7 cellular contexts compared by ENCODE assay signal in genomic region chr13:97116754-97117153, GRCh38.
DNase-seq lines count a peak whose midpoint lies in the region; ATAC-seq and TF ChIP-seq lines count a peak whose summit lies in the region.

No MANE protein-coding gene starts in this region.

- H3K9me3 ChIP-seq in smooth muscle cell (replicated peaks; ENCODE audit: low read depth) = no peaks in the 10 kb centered on the region

- ATAC-seq in GM21360 (IDR thresholded peaks at IDR 0.05; ENCODE audit: unreplicated experiment) = peak; percentile 94
- ATAC-seq in HG03469 (IDR thresholded peaks at IDR 0.05; ENCODE audit: unreplicated experiment) = peak; percentile 88
- ATAC-seq in left lobe of liver = no peak

- no peak overlapping the region for H3K4me2 ChIP-seq in smooth muscle cell

- H3K9ac ChIP-seq in smooth muscle cell (ENCODE audit: low read depth) = no peak overlapping the region

- no peaks in the 10 kb centered on the region for H3K27me3 ChIP-seq in smooth muscle cell (ENCODE audit: low read depth)

- no peaks in the 10 kb centered on the region for H3K36me3 ChIP-seq in smooth muscle cell (ENCODE audit: low read depth)

- 76% methylated on average over 1 of the region's 1 CpG for WGBS in smooth muscle cell (ENCODE audit: low lambda C conversion rate)

- H4K20me1 ChIP-seq in smooth muscle cell (ENCODE audit: low read depth) = no peaks in the 10 kb centered on the region

- peaks cover 16% of the 10 kb centered on the region for H3F3A ChIP-seq in smooth muscle cell (ENCODE audit: low read depth)

- intact Hi-C loops in posterior cingulate gyrus (cut with DNase I) = loop anchor here (1.0 kb wide), 1 partner anchor 96 kb away; no protein-coding TSS in a partner anchor

- TF ChIP-seq CTCF in epithelial cell of esophagus (IDR thresholded peaks at IDR 0.05; ENCODE audit: insufficient read depth, low read depth, low read length, missing control alignments) = no peak
- TF ChIP-seq CTCF in smooth muscle cell (IDR thresholded peaks at IDR 0.05; ENCODE audit: borderline replicate concordance, insufficient read depth, poor library complexity, severe bottlenecking) = no peak

- H3K4me3 ChIP-seq in epithelial cell of esophagus (ENCODE audit: low read length) (no peak overlapping the region), smooth muscle cell (no peak overlapping the region)

- no peaks in the 10 kb centered on the region for H3K79me2 ChIP-seq in smooth muscle cell (ENCODE audit: low read depth)

- no peak overlapping the region for H2AFZ ChIP-seq in smooth muscle cell (ENCODE audit: low read depth)

- peaks cover 20% of the 10 kb centered on the region for H3K4me1 ChIP-seq in smooth muscle cell (ENCODE audit: low read depth)

- DNase-seq in epithelial cell of esophagus (ENCODE audit: low read depth) (peak; percentile 66), smooth muscle cell (lab: John Stamatoyannopoulos, UW; ENCODE audit: unreplicated experiment) (no peak), left lobe of liver (ENCODE audit: low spot score) (no peak), posterior cingulate gyrus (no peak), pons (ENCODE audit: low spot score) (no peak)

- H3K27ac ChIP-seq in smooth muscle cell (ENCODE audit: low read depth) = peak overlapping the region; percentile 60
